In genomic region chr12:6644903-6645302, GRCh38 we compare ENCODE assay signal across 13 cellular contexts. TPM values are rescaled to one million over a fixed set of nuclear protein-coding genes. Genes with fewer than 3 reads are reported as not detected.
DNase-seq lines count a peak whose midpoint lies in the region; TF ChIP-seq lines count a peak whose summit lies in the region.
"Had no signal": no experiment of that assay in that cellular context is flagged by ENCODE, and none has a peak within 500 bp of the region (broad histone marks: within the 10 kb centered on the region; RNA-seq: fewer than 3 reads in every experiment).

No MANE protein-coding gene starts in this region.

- no peaks in the 10 kb centered on the region for H4K20me1 ChIP-seq in MM.1S (ENCODE audit: insufficient read depth, low read length)

- H3K27me3 ChIP-seq in ascending aorta (no peaks in the 10 kb centered on the region), transverse colon (no peaks in the 10 kb centered on the region), MM.1S (replicated peaks; ENCODE audit: insufficient read depth, low read length) (peaks cover 16% of the 10 kb centered on the region; the same call in 1 of the 2 replicates)

- peaks cover 7 to 16% of the 10 kb centered on the region in 2 donors for H3K36me3 ChIP-seq in ascending aorta
- H3K36me3 ChIP-seq in transverse colon: peaks cover 0 to 4% (median 2%) of the 10 kb centered on the region in 4 donors
- no peaks in the 10 kb centered on the region for H3K36me3 ChIP-seq in MM.1S (replicated peaks; ENCODE audit: insufficient read depth, low read length)

- H3K9me3 Mint-ChIP-seq in activated naive CD4-positive, alpha-beta T cell treated with anti-CD3 and anti-CD28 coated beads for 36 hours: peaks cover 10% of the 10 kb centered on the region
- peaks cover 54% of the 10 kb centered on the region for H3K9me3 Mint-ChIP-seq in HFFc6

- no peak overlapping the region for H2AFZ ChIP-seq in MM.1S (ENCODE audit: low read length)

- no peak overlapping the region for H3K27ac ChIP-seq in ascending aorta
- H3K27ac ChIP-seq in transverse colon: peak overlapping the region in 3 of 4 donors; percentile 2 to 43 (median 20)
- H3K27ac ChIP-seq in MM.1S (ENCODE audit: low read length): no peak overlapping the region
- H3K27ac ChIP-seq: C4-2B, VCaP had no signal

- peaks cover 10% of the 10 kb centered on the region for H3K36me3 Mint-ChIP-seq in activated naive CD4-positive, alpha-beta T cell treated with anti-CD3 and anti-CD28 coated beads for 36 hours (ENCODE audit: low read depth)
- H3K36me3 Mint-ChIP-seq in HFFc6 (ENCODE audit: low read depth): peaks cover 47% of the 10 kb centered on the region

- H3K4me3 ChIP-seq in ascending aorta (no peak overlapping the region), transverse colon (no peak overlapping the region), MM.1S (ENCODE audit: low read length) (no peak overlapping the region)

- no peak overlapping the region for H3K4me2 ChIP-seq in MM.1S (ENCODE audit: low read depth, low read length)

- in situ Hi-C loops in transverse colon (cut with MboI; ENCODE audit: low pct_ligation_motif_present in 1 of 4, low pct_unique_long_range_greater_than_20kb in 1 of 4, low sequenced_read_pairs in 3 of 4): no loop called here

- H3K27ac Mint-ChIP-seq in activated naive CD4-positive, alpha-beta T cell treated with anti-CD3 and anti-CD28 coated beads for 36 hours: no peak overlapping the region
- no peak overlapping the region for H3K27ac Mint-ChIP-seq in HFFc6
- H3K27ac Mint-ChIP-seq: activated naive CD4-positive, alpha-beta T cell treated with anti-CD3 and anti-CD28 coated beads, Interleukin-2, amount 50 U/mL, for 24 hours had no signal

- no peaks in the 10 kb centered on the region for H3K9me2 ChIP-seq in MM.1S (replicated peaks; ENCODE audit: insufficient read depth, low read length)

- CTCF ChIA-PET in activated naive CD4-positive, alpha-beta T cell treated with anti-CD3 and anti-CD28 coated beads for 36 hours (lab: Charles Lee): interaction anchor here (4.2 kb wide), 1 partner anchor 24 kb away, joined by 30 read pairs; no protein-coding TSS in a partner anchor

- no peak for TF ChIP-seq POLR2A in transverse colon (IDR thresholded peaks at IDR 0.05)

- intact Hi-C loops in activated naive CD4-positive, alpha-beta T cell treated with anti-CD3 and anti-CD28 coated beads for 36 hours (cut with micrococcal nuclease): loop anchor here (1.0 kb wide), 1 partner anchor 28 kb away; no protein-coding TSS in a partner anchor
- intact Hi-C loops in ascending aorta (cut with DNase I): loop anchor here (2.0 kb wide), 1 partner anchor 28 kb away; no protein-coding TSS in a partner anchor
- intact Hi-C loops in transverse colon (cut with DNase I; ENCODE audit: low total_unique reads): no loop called here

- H3K4me1 ChIP-seq in ascending aorta: no peaks in the 10 kb centered on the region
- H3K4me1 ChIP-seq in transverse colon: peaks cover 0 to 19% (median 7%) of the 10 kb centered on the region in 4 donors
- H3K4me1 ChIP-seq in MM.1S (ENCODE audit: low read length): no peaks in the 10 kb centered on the region

- no peak overlapping the region for H3K4me3 Mint-ChIP-seq in activated naive CD4-positive, alpha-beta T cell treated with anti-CD3 and anti-CD28 coated beads for 36 hours
- no peak overlapping the region for H3K4me3 Mint-ChIP-seq in HFFc6
- H3K4me3 Mint-ChIP-seq: activated naive CD4-positive, alpha-beta T cell treated with anti-CD3 and anti-CD28 coated beads, Interleukin-2, amount 50 U/mL, for 24 hours had no signal

- DNase-seq in activated naive CD4-positive, alpha-beta T cell treated with anti-CD3 and anti-CD28 coated beads for 36 hours: peak; percentile 48
- no peak for DNase-seq in activated naive CD4-positive, alpha-beta T cell treated with Interleukin-2 at 50 U/mL for 16 hours
- no peak for DNase-seq in ascending aorta (ENCODE audit: low spot score in 2 of 2)
- peak; percentile 73 for DNase-seq in left kidney (ENCODE audit: low read depth, low spot score)
- peak; percentile 54 for DNase-seq in transverse colon
- no peak for DNase-seq in stimulated activated CD8-positive, alpha-beta memory T cell treated with anti-CD3 and anti-CD28 coated beads, Interleukin-4, amount 100 ng/mL, for 48 hours
- DNase-seq in MM.1S: no peak
- no peak for DNase-seq in HFFc6
- DNase-seq: stimulated activated CD4-positive, alpha-beta T cell treated with anti-CD3 and anti-CD28 coated beads, Interleukin-4, amount 100 ng/mL, for 4 hours had no signal

- H3K4me1 Mint-ChIP-seq in activated naive CD4-positive, alpha-beta T cell treated with anti-CD3 and anti-CD28 coated beads for 36 hours (ENCODE audit: low read depth): peaks cover 6% of the 10 kb centered on the region
- no peaks in the 10 kb centered on the region for H3K4me1 Mint-ChIP-seq in HFFc6 (ENCODE audit: low read depth)

- no peaks in the 10 kb centered on the region for H3K9me3 ChIP-seq in ascending aorta
- no peaks in the 10 kb centered on the region for H3K9me3 ChIP-seq in transverse colon
- no peaks in the 10 kb centered on the region for H3K9me3 ChIP-seq in MM.1S (replicated peaks; ENCODE audit: insufficient read depth, low read length)

- H3K27me3 Mint-ChIP-seq in activated naive CD4-positive, alpha-beta T cell treated with anti-CD3 and anti-CD28 coated beads for 36 hours (ENCODE audit: low read depth): no peaks in the 10 kb centered on the region
- H3K27me3 Mint-ChIP-seq in HFFc6 (ENCODE audit: insufficient read depth): peaks cover 15% of the 10 kb centered on the region
- H3K27me3 Mint-ChIP-seq: activated naive CD4-positive, alpha-beta T cell treated with anti-CD3 and anti-CD28 coated beads, Interleukin-2, amount 50 U/mL, for 24 hours had no signal

- WGBS in transverse colon (ENCODE audit: low coverage in 1 of 2), 2 donors: 31 to 34% methylated on average over 3 to 5 of the region's 5 CpGs

- H3K9ac ChIP-seq in MM.1S (ENCODE audit: low read length): no peak overlapping the region

- H3F3A ChIP-seq in MM.1S (ENCODE audit: insufficient read depth, low read length): no peaks in the 10 kb centered on the region

- no peak for TF ChIP-seq EP300 in transverse colon (IDR thresholded peaks at IDR 0.05; ENCODE audit: low read depth)

- peak in 2 of 3 experiments; percentile 25 to 45 for TF ChIP-seq CTCF in ascending aorta (IDR thresholded peaks at IDR 0.05)
- TF ChIP-seq CTCF in transverse colon (IDR thresholded peaks at IDR 0.05): peak in 1 of 5 experiments; percentile 27
- TF ChIP-seq CTCF in MM.1S (IDR thresholded peaks at IDR 0.05; ENCODE audit: low read length): no peak
- no peak; the same call in 1 of the 2 replicates for TF ChIP-seq CTCF in HFFc6 (IDR thresholded peaks at IDR 0.05)

- H3K79me2 ChIP-seq in MM.1S (ENCODE audit: low read length): no peaks in the 10 kb centered on the region

RNA-seq across cellular contexts. Expression of gene ACRBP, which starts 2.3 kb away (rescaled TPM):
- total RNA-seq in activated naive CD4-positive, alpha-beta T cell treated with anti-CD3 and anti-CD28 coated beads for 36 hours: 1 to 10 TPM; 2.3 to 2.4 TPM
- 10.6 TPM for total RNA-seq in ascending aorta
- 1 to 10 TPM in 3 of 4 donors, not detected in 1; 2.2 to 2.9 (median 2.7) TPM for total RNA-seq in transverse colon
- total RNA-seq in HFFc6 (2021; fragmentation: NEBNext Ultra II Directional; extraction: Animal tissue kit (Norgen Biotek cat#: 25700)): not detected

RNA-seq across cellular contexts. Expression of gene LPAR5, which starts 9.1 kb away (rescaled TPM):
- total RNA-seq in activated naive CD4-positive, alpha-beta T cell treated with anti-CD3 and anti-CD28 coated beads for 36 hours: 1 to 10 TPM; 1.7 to 2.2 TPM
- total RNA-seq in ascending aorta: 0.21 TPM
- total RNA-seq in transverse colon: 10 to 100 TPM; 27.9 to 50.1 (median 30.2) TPM
- not detected for total RNA-seq in HFFc6 (2021; fragmentation: NEBNext Ultra II Directional; extraction: Animal tissue kit (Norgen Biotek cat#: 25700))
- total RNA-seq: lung microvascular endothelial cell had no signal

RNA-seq across cellular contexts. Expression of gene ING4, which starts 18.0 kb away (rescaled TPM):
- 10 to 100 TPM; 17.3 to 17.8 TPM for total RNA-seq in activated naive CD4-positive, alpha-beta T cell treated with anti-CD3 and anti-CD28 coated beads for 36 hours
- total RNA-seq in ascending aorta (2.6 TPM), transverse colon (100 to 1,000 TPM in 1 of 4 donors, 10 to 100 TPM in 3; 41.8 to 165 (median 56.6) TPM)
- 10 to 100 TPM; 19.7 to 26.8 (median 21.7) TPM for total RNA-seq in HFFc6 (2021; fragmentation: NEBNext Ultra II Directional; extraction: Animal tissue kit (Norgen Biotek cat#: 25700))

RNA-seq across cellular contexts. Expression of gene CHD4, which starts 37.7 kb away (rescaled TPM):
- 100 to 1,000 TPM; 232 to 245 TPM for total RNA-seq in activated naive CD4-positive, alpha-beta T cell treated with anti-CD3 and anti-CD28 coated beads for 36 hours
- 185 TPM for total RNA-seq in ascending aorta
- total RNA-seq in transverse colon: 100 to 1,000 TPM; 142 to 165 (median 154) TPM
- total RNA-seq in HFFc6 (2021; fragmentation: NEBNext Ultra II Directional; extraction: Animal tissue kit (Norgen Biotek cat#: 25700)): 100 to 1,000 TPM; 167 to 193 (median 183) TPM

RNA-seq across cellular contexts. Expression of gene ZNF384, which starts 44.3 kb away (rescaled TPM):
- total RNA-seq in activated naive CD4-positive, alpha-beta T cell treated with anti-CD3 and anti-CD28 coated beads for 36 hours: 10 to 100 TPM; 52.6 to 56.6 TPM
- total RNA-seq in ascending aorta (15.1 TPM), transverse colon (10 to 100 TPM; 34.8 to 49.4 (median 42.8) TPM)
- total RNA-seq in HFFc6 (2021; fragmentation: NEBNext Ultra II Directional; extraction: Animal tissue kit (Norgen Biotek cat#: 25700)): 10 to 100 TPM; 32.8 to 43.9 (median 41.1) TPM

Comparison
In these comparisons a context has a peak if more than half of its experiments do, and no peak if none do; other contexts are left out.
1. DNase-seq: peak in activated naive CD4-positive, alpha-beta T cell treated with anti-CD3 and anti-CD28 coated beads for 36 hours (single experiment), left kidney (single experiment) and transverse colon (single experiment); none in activated naive CD4-positive, alpha-beta T cell treated with Interleukin-2 at 50 U/mL for 16 hours (single experiment), ascending aorta (0 of 2), stimulated activated CD8-positive, alpha-beta memory T cell treated with anti-CD3 and anti-CD28 coated beads, Interleukin-4, amount 100 ng/mL, for 48 hours (single experiment), MM.1S (single experiment) and HFFc6 (single experiment).
2. H3K27ac ChIP-seq: peak in transverse colon (3 of 4); none in ascending aorta (0 of 2) and MM.1S (single experiment).
3. CTCF ChIP-seq: peak in ascending aorta (2 of 3); none in MM.1S (single experiment) and HFFc6 (single experiment).
4. RNA of gene LPAR5, which starts 9.1 kb away (total RNA-seq): 27.9 to 50.1 TPM in transverse colon; 1.7 to 2.2 TPM in activated naive CD4-positive, alpha-beta T cell treated with anti-CD3 and anti-CD28 coated beads for 36 hours, 0.21 TPM in ascending aorta (single experiment) and not detected in HFFc6; every median in the first group is over 4 times any median in the second.